8 cellular contexts compared by ENCODE assay signal in genomic region chr3:43180027-43180426, GRCh38.
A peak's percentile ranks its signal among the peaks of the same experiment; 100 is the strongest.
DNase-seq lines count a peak whose midpoint lies in the region; ATAC-seq and TF ChIP-seq lines count a peak whose summit lies in the region.

No MANE protein-coding gene starts in this region.

- peaks cover 21% of the 10 kb centered on the region for H3K4me1 ChIP-seq in upper lobe of right lung
- peaks cover 7% of the 10 kb centered on the region for H3K4me1 ChIP-seq in psoas muscle

- intact Hi-C loops in cardiac septum (cut with DNase I): no loop called here
- intact Hi-C loops in upper lobe of right lung (cut with DNase I): no loop called here
- intact Hi-C loops in psoas muscle (cut with DNase I): no loop called here

- H3K9me3 ChIP-seq in upper lobe of right lung (no peaks in the 10 kb centered on the region), psoas muscle (no peaks in the 10 kb centered on the region)

- DNase-seq in GM13977 (ENCODE audit: low spot score): peak; percentile 19
- DNase-seq in activated CD4-positive, alpha-beta memory T cell treated with anti-CD3 and anti-CD28 coated beads, Interleukin-2, amount 10 ng/mL, durations not matched to agents 7 days and 5 days: peak; percentile 66
- DNase-seq in cardiac septum (ENCODE audit: low spot score): peak; percentile 75
- no peak for DNase-seq in upper lobe of right lung
- DNase-seq in psoas muscle: no peak
- no peak for DNase-seq in middle frontal gyrus (ENCODE audit: extremely low spot score, low spot score)

- TF ChIP-seq CTCF in GM13977 (IDR thresholded peaks at IDR 0.05; ENCODE audit: extremely low read depth, insufficient read depth, missing control alignments) (no peak), upper lobe of right lung (IDR thresholded peaks at IDR 0.05) (no peak), psoas muscle (IDR thresholded peaks at IDR 0.05) (no peak)

- POLR2A ChIA-PET in activated CD4-positive, alpha-beta memory T cell treated with anti-CD3 and anti-CD28 coated beads, Interleukin-2, amount 10 ng/mL, durations not matched to agents 7 days and 5 days (lab: Charles Lee): interaction anchor here (0.6 to 5.4 kb wide), 17 partner anchors 8 to 323 kb away, joined by 3 to 41 read pairs (median 5); partner anchors contain the start of genes POMGNT2 and SNRK

- H3K36me3 ChIP-seq in upper lobe of right lung (no peaks in the 10 kb centered on the region), psoas muscle (ENCODE audit: insufficient read depth in 1 of 2, low read depth in 1 of 2) (no peaks in the 10 kb centered on the region)

- no peaks in the 10 kb centered on the region for H3K27me3 Mint-ChIP-seq in activated CD4-positive, alpha-beta memory T cell treated with anti-CD3 and anti-CD28 coated beads, Interleukin-2, amount 10 ng/mL, durations not matched to agents 7 days and 5 days

- H3K4me3 Mint-ChIP-seq in activated CD4-positive, alpha-beta memory T cell treated with anti-CD3 and anti-CD28 coated beads, Interleukin-2, amount 10 ng/mL, durations not matched to agents 7 days and 5 days: peak overlapping the region; percentile 48

- peak overlapping the region; percentile 93 for H3K27ac Mint-ChIP-seq in activated CD4-positive, alpha-beta memory T cell treated with anti-CD3 and anti-CD28 coated beads, Interleukin-2, amount 10 ng/mL, durations not matched to agents 7 days and 5 days

- 49 to 60% (median 56%) methylated on average over 4 of the region's 4 CpGs for WGBS in psoas muscle, 3 donors

- H3K9me3 Mint-ChIP-seq in activated CD4-positive, alpha-beta memory T cell treated with anti-CD3 and anti-CD28 coated beads, Interleukin-2, amount 10 ng/mL, durations not matched to agents 7 days and 5 days: peaks cover 14% of the 10 kb centered on the region

- peak overlapping the region; percentile 61 for H3K27ac ChIP-seq in upper lobe of right lung
- H3K27ac ChIP-seq in psoas muscle: no peak overlapping the region

- ATAC-seq in HG03460 (IDR thresholded peaks at IDR 0.05; ENCODE audit: unreplicated experiment): peak; percentile 73
- peak; percentile 55 for ATAC-seq in upper lobe of right lung
- no peak for ATAC-seq in psoas muscle
- ATAC-seq in GM19328 (IDR thresholded peaks at IDR 0.05; ENCODE audit: unreplicated experiment): no peak

- peaks cover 29% of the 10 kb centered on the region for H3K36me3 Mint-ChIP-seq in activated CD4-positive, alpha-beta memory T cell treated with anti-CD3 and anti-CD28 coated beads, Interleukin-2, amount 10 ng/mL, durations not matched to agents 7 days and 5 days (ENCODE audit: low read depth)

- H3K27me3 ChIP-seq in upper lobe of right lung (no peaks in the 10 kb centered on the region), psoas muscle (ENCODE audit: insufficient read depth in 3 of 3, low read length in 2 of 3) (no peaks in the 10 kb centered on the region)

- H3K4me3 ChIP-seq in upper lobe of right lung: no peak overlapping the region
- no peak overlapping the region for H3K4me3 ChIP-seq in psoas muscle

- CTCF ChIA-PET in activated CD4-positive, alpha-beta memory T cell treated with anti-CD3 and anti-CD28 coated beads, Interleukin-2, amount 10 ng/mL, durations not matched to agents 7 days and 5 days (lab: Charles Lee): interaction anchor here (0.7 to 4.0 kb wide), 5 partner anchors 9 to 323 kb away, joined by 3 to 28 read pairs (median 4); no protein-coding TSS in a partner anchor

- H3K4me1 Mint-ChIP-seq in activated CD4-positive, alpha-beta memory T cell treated with anti-CD3 and anti-CD28 coated beads, Interleukin-2, amount 10 ng/mL, durations not matched to agents 7 days and 5 days: peaks cover 48% of the 10 kb centered on the region

- in situ Hi-C loops in GM13977 (cut with MboI; ENCODE audit: low pct_unique_long_range_greater_than_20kb, low sequenced_read_pairs, unreplicated experiment): no loop called here

Comparison
In these comparisons a context has a peak if more than half of its experiments do, and no peak if none do; other contexts are left out.
1. DNase-seq: peak in GM13977 (single experiment), activated CD4-positive, alpha-beta memory T cell treated with anti-CD3 and anti-CD28 coated beads, Interleukin-2, amount 10 ng/mL, durations not matched to agents 7 days and 5 days (single experiment) and cardiac septum (single experiment); none in upper lobe of right lung (single experiment), psoas muscle (0 of 2) and middle frontal gyrus (single experiment).
2. ATAC-seq: peak in HG03460 (single experiment) and upper lobe of right lung (single experiment); none in psoas muscle (0 of 4) and GM19328 (single experiment).